ENCODE assay signal across 1 cellular context in genomic region chr2:74424995-74425406, GRCh38.
TF ChIP-seq lines count a peak whose summit lies in the region.

No MANE protein-coding gene starts in this region.

TF ChIP-seq in HepG2, 621 proteins besides CTCF, POLR2A, EP300 and RAD21 (continued from another document and continues in another):
- TF ChIP-seq IRF9 (CRISPR knock-in tag; IDR thresholded peaks at IDR 0.05; ENCODE audit: borderline replicate concordance) (no peak), ZSCAN25 (CRISPR knock-in tag; IDR thresholded peaks at IDR 0.05) (no peak; the same call in 1 of the 2 replicates), ZFP91 (CRISPR knock-in tag; IDR thresholded peaks at IDR 0.05; ENCODE audit: borderline replicate concordance) (peak; percentile 10; the same call in 1 of the 2 replicates), ZBTB49 (CRISPR knock-in tag; IDR thresholded peaks at IDR 0.05; ENCODE audit: borderline replicate concordance) (no peak), NR2F1 (CRISPR knock-in tag; IDR thresholded peaks at IDR 0.05) (no peak), RXRB (CRISPR knock-in tag; IDR thresholded peaks at IDR 0.05; ENCODE audit: borderline replicate concordance) (no peak), TMF1 (CRISPR knock-in tag; IDR thresholded peaks at IDR 0.05; ENCODE audit: low read depth) (no peak), ZNF780A (CRISPR knock-in tag; IDR thresholded peaks at IDR 0.05) (no peak), ZNF556 (CRISPR knock-in tag; IDR thresholded peaks at IDR 0.05; ENCODE audit: borderline replicate concordance) (no peak), ZNF138 (CRISPR knock-in tag; IDR thresholded peaks at IDR 0.05; ENCODE audit: low read depth) (no peak), NFYB (CRISPR knock-in tag; IDR thresholded peaks at IDR 0.05) (no peak), HOXA7 (CRISPR knock-in tag; IDR thresholded peaks at IDR 0.05) (no peak), ZNF446 (CRISPR knock-in tag; IDR thresholded peaks at IDR 0.05) (0 out of 2 replicates have a peak, but pooled peaks have one; percentile 5), GZF1 (CRISPR knock-in tag; IDR thresholded peaks at IDR 0.05) (no peak; the same call in 1 of the 2 replicates), MTF2 (CRISPR knock-in tag; IDR thresholded peaks at IDR 0.05; ENCODE audit: borderline replicate concordance) (no peak), MLXIP (CRISPR knock-in tag; IDR thresholded peaks at IDR 0.05; ENCODE audit: borderline replicate concordance) (no peak), KDM5B (CRISPR knock-in tag; IDR thresholded peaks at IDR 0.05; ENCODE audit: borderline replicate concordance) (no peak), ZNF547 (CRISPR knock-in tag; IDR thresholded peaks at IDR 0.05) (no peak), MYC (CRISPR knock-in tag; IDR thresholded peaks at IDR 0.05; ENCODE audit: borderline replicate concordance) (no peak), SMC3 (IDR thresholded peaks at IDR 0.05; ENCODE audit: low read length) (no peak), ZNF468 (CRISPR knock-in tag; IDR thresholded peaks at IDR 0.05) (no peak), ATF2 (CRISPR knock-in tag; IDR thresholded peaks at IDR 0.05) (no peak), EHMT2 (IDR thresholded peaks at IDR 0.05; ENCODE audit: borderline replicate concordance, low read depth, low read length) (no peak), TFAP4 (IDR thresholded peaks at IDR 0.05; ENCODE audit: borderline replicate concordance, low read depth) (no peak), PAF1 (CRISPR knock-in tag; IDR thresholded peaks at IDR 0.05) (no peak), RFX1 (IDR thresholded peaks at IDR 0.05) (no peak)
- TF ChIP-seq, protein P1, sequence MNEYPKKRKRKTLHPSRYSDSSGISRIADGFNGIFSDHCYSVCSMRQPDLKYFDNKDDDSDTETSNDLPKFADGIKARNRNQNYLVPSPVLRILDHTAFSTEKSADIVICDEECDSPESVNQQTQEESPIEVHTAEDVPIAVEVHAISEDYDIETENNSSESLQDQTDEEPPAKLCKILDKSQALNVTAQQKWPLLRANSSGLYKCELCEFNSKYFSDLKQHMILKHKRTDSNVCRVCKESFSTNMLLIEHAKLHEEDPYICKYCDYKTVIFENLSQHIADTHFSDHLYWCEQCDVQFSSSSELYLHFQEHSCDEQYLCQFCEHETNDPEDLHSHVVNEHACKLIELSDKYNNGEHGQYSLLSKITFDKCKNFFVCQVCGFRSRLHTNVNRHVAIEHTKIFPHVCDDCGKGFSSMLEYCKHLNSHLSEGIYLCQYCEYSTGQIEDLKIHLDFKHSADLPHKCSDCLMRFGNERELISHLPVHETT (CRISPR knock-in tag; conservative IDR thresholded peaks at IDR 0.05) = no peak
- TF ChIP-seq, protein P2, sequence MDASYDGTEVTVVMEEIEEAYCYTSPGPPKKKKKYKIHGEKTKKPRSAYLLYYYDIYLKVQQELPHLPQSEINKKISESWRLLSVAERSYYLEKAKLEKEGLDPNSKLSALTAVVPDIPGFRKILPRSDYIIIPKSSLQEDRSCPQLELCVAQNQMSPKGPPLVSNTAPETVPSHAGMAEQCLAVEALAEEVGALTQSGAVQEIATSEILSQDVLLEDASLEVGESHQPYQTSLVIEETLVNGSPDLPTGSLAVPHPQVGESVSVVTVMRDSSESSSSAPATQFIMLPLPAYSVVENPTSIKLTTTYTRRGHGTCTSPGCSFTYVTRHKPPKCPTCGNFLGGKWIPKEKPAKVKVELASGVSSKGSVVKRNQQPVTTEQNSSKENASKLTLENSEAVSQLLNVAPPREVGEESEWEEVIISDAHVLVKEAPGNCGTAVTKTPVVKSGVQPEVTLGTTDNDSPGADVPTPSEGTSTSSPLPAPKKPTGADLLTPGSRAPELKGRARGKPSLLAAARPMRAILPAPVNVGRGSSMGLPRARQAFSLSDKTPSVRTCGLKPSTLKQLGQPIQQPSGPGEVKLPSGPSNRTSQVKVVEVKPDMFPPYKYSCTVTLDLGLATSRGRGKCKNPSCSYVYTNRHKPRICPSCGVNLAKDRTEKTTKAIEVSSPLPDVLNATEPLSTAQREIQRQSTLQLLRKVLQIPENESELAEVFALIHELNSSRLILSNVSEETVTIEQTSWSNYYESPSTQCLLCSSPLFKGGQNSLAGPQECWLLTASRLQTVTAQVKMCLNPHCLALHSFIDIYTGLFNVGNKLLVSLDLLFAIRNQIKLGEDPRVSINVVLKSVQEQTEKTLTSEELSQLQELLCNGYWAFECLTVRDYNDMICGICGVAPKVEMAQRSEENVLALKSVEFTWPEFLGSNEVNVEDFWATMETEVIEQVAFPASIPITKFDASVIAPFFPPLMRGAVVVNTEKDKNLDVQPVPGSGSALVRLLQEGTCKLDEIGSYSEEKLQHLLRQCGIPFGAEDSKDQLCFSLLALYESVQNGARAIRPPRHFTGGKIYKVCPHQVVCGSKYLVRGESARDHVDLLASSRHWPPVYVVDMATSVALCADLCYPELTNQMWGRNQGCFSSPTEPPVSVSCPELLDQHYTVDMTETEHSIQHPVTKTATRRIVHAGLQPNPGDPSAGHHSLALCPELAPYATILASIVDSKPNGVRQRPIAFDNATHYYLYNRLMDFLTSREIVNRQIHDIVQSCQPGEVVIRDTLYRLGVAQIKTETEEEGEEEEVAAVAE (CRISPR knock-in tag; IDR thresholded peaks at IDR 0.05; ENCODE audit: borderline replicate concordance) = no peak
- TF ChIP-seq, protein P3, sequence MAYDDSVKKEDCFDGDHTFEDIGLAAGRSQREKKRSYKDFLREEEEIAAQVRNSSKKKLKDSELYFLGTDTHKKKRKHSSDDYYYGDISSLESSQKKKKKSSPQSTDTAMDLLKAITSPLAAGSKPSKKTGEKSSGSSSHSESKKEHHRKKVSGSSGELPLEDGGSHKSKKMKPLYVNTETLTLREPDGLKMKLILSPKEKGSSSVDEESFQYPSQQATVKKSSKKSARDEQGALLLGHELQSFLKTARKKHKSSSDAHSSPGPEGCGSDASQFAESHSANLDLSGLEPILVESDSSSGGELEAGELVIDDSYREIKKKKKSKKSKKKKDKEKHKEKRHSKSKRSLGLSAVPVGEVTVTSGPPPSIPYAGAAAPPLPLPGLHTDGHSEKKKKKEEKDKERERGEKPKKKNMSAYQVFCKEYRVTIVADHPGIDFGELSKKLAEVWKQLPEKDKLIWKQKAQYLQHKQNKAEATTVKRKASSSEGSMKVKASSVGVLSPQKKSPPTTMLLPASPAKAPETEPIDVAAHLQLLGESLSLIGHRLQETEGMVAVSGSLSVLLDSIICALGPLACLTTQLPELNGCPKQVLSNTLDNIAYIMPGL (CRISPR knock-in tag; IDR thresholded peaks at IDR 0.05; ENCODE audit: borderline replicate concordance in 1 of 2, low read depth in 1 of 2) = no peak
- TF ChIP-seq, protein P4, sequence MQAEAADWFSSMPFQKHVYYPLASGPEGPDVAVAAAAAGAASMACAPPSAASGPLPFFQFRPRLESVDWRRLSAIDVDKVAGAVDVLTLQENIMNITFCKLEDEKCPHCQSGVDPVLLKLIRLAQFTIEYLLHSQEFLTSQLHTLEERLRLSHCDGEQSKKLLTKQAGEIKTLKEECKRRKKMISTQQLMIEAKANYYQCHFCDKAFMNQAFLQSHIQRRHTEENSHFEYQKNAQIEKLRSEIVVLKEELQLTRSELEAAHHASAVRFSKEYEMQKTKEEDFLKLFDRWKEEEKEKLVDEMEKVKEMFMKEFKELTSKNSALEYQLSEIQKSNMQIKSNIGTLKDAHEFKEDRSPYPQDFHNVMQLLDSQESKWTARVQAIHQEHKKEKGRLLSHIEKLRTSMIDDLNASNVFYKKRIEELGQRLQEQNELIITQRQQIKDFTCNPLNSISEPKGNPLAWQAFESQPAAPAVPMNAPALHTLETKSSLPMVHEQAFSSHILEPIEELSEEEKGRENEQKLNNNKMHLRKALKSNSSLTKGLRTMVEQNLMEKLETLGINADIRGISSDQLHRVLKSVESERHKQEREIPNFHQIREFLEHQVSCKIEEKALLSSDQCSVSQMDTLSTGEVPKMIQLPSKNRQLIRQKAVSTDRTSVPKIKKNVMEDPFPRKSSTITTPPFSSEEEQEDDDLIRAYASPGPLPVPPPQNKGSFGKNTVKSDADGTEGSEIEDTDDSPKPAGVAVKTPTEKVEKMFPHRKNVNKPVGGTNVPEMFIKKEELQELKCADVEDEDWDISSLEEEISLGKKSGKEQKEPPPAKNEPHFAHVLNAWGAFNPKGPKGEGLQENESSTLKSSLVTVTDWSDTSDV (CRISPR knock-in tag; IDR thresholded peaks at IDR 0.05) = no peak
- TF ChIP-seq, protein P5, sequence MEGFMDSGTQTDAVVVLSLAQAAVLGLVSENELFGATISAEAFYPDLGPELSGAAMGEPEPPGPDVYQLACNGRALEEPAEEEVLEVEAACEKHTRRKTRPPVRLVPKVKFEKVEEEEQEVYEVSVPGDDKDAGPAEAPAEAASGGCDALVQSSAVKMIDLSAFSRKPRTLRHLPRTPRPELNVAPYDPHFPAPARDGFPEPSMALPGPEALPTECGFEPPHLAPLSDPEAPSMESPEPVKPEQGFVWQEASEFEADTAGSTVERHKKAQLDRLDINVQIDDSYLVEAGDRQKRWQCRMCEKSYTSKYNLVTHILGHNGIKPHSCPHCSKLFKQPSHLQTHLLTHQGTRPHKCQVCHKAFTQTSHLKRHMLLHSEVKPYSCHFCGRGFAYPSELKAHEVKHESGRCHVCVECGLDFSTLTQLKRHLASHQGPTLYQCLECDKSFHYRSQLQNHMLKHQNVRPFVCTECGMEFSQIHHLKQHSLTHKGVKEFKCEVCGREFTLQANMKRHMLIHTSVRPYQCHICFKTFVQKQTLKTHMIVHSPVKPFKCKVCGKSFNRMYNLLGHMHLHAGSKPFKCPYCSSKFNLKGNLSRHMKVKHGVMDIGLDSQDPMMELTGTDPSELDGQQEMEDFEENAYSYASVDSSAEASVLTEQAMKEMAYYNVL (CRISPR knock-in tag; IDR thresholded peaks at IDR 0.05; ENCODE audit: borderline replicate concordance) = no peak
